Comparison of ENCODE assay signal across 8 cellular contexts in genomic region chr6:158475344-158476302, GRCh38.
A peak's percentile ranks its signal among the peaks of the same experiment; 100 is the strongest.
DNase-seq lines count a peak whose midpoint lies in the region; ATAC-seq, FAIRE-seq and TF ChIP-seq lines count a peak whose summit lies in the region.

No MANE protein-coding gene starts in this region.

- H4K20me1 ChIP-seq in GM23248 (ENCODE audit: insufficient read depth): no peaks in the 10 kb centered on the region
- H4K20me1 ChIP-seq in hepatocyte (ENCODE audit: insufficient read depth, poor library complexity, severe bottlenecking): no peaks in the 10 kb centered on the region

- DNase-seq in GM23248 (peak; percentile 78), KBM-7 (peak; percentile 11), RWPE2 (ENCODE audit: low spot score) (no peak), hepatocyte (ENCODE audit: low spot score) (peak; percentile 66), kidney (no peak), esophagus squamous epithelium (lab: John Stamatoyannopoulos, UW) (no peak), hepatic stellate cell (ENCODE audit: low spot score) (no peak)

- H3K27me3 ChIP-seq in GM23248 (replicated peaks; ENCODE audit: insufficient read depth) (no peaks in the 10 kb centered on the region), RWPE2 (ENCODE audit: insufficient read depth, poor library complexity, severe bottlenecking) (no peaks in the 10 kb centered on the region), hepatocyte (no peaks in the 10 kb centered on the region), esophagus squamous epithelium (no peaks in the 10 kb centered on the region)

- WGBS in GM23248 (ENCODE audit: low coverage in 1 of 2, low lambda C conversion rate in 2 of 2, missing lambda C conversion rate in 2 of 2), 2 experiments: 13 to 17% methylated on average over 15 of the region's 15 CpGs
- WGBS in hepatocyte (ENCODE audit: low lambda C conversion rate, missing lambda C conversion rate): 52% methylated on average over 15 of the region's 15 CpGs
- 66 to 67% methylated on average over 15 of the region's 15 CpGs for WGBS in esophagus squamous epithelium, 2 donors

- H3K9me2 ChIP-seq in GM23248 (ENCODE audit: insufficient read depth) (no peaks in the 10 kb centered on the region), hepatocyte (replicated peaks; ENCODE audit: insufficient read depth) (no peaks in the 10 kb centered on the region)

- no peaks in the 10 kb centered on the region for H3K9me3 ChIP-seq in GM23248 (ENCODE audit: low read depth)
- H3K9me3 ChIP-seq in RWPE2 (ENCODE audit: severe bottlenecking): no peaks in the 10 kb centered on the region
- H3K9me3 ChIP-seq in hepatocyte (ENCODE audit: low read depth): no peaks in the 10 kb centered on the region
- H3K9me3 ChIP-seq in kidney (ENCODE audit: control insufficient read depth in 1 of 2, low read length in 2 of 2): no peaks in the 10 kb centered on the region
- H3K9me3 ChIP-seq in esophagus squamous epithelium: no peaks in the 10 kb centered on the region

- H3K27ac ChIP-seq in GM23248 (peak overlapping the region; percentile 58), RWPE2 (ENCODE audit: poor library complexity, severe bottlenecking) (peak overlapping the region; percentile 75), hepatocyte (peak overlapping the region; percentile 85), kidney (ENCODE audit: low read depth in 2 of 2, low read length in 2 of 2) (no peak overlapping the region), esophagus squamous epithelium (no peak overlapping the region)

- H3K36me3 ChIP-seq in GM23248 (ENCODE audit: low read depth): no peaks in the 10 kb centered on the region; the same call in 1 of the 2 replicates
- H3K36me3 ChIP-seq in RWPE2 (ENCODE audit: low read depth): 0 out of 2 replicates have a peak, but pooled peaks cover 12% of the 10 kb centered on the region
- H3K36me3 ChIP-seq in hepatocyte (replicated peaks; ENCODE audit: insufficient read depth, low read depth): no peaks in the 10 kb centered on the region
- H3K36me3 ChIP-seq in kidney (ENCODE audit: control insufficient read depth in 1 of 2, insufficient read depth in 2 of 2, low read length in 2 of 2): peaks cover 11 to 12% of the 10 kb centered on the region in 2 donors
- peaks cover 3 to 61% (median 8%) of the 10 kb centered on the region in 3 donors for H3K36me3 ChIP-seq in esophagus squamous epithelium

- TF ChIP-seq CTCF in RWPE2 (IDR thresholded peaks at IDR 0.05; ENCODE audit: poor library complexity, severe bottlenecking) (no peak), hepatocyte (IDR thresholded peaks at IDR 0.05; ENCODE audit: poor library complexity) (no peak), kidney (IDR thresholded peaks at IDR 0.05; ENCODE audit: borderline replicate concordance, extremely low read depth, insufficient read depth) (no peak), esophagus squamous epithelium (IDR thresholded peaks at IDR 0.05) (no peak)

- H3K79me2 ChIP-seq in GM23248 (ENCODE audit: insufficient read depth) (no peaks in the 10 kb centered on the region), hepatocyte (peaks cover 2% of the 10 kb centered on the region)

- H3K4me2 ChIP-seq in GM23248 (ENCODE audit: unreplicated experiment): peak overlapping the region; percentile 40
- H3K4me2 ChIP-seq in hepatocyte: peak overlapping the region; percentile 51

- TF ChIP-seq POLR2A in esophagus squamous epithelium (IDR thresholded peaks at IDR 0.05): no peak

- H3K9ac ChIP-seq in GM23248: peak overlapping the region; percentile 19
- no peak overlapping the region for H3K9ac ChIP-seq in kidney (ENCODE audit: low read length in 2 of 2)

- intact Hi-C loops in kidney (cut with DNase I) (no loop called here), esophagus squamous epithelium (cut with DNase I) (no loop called here)

- peak; percentile 65 for ATAC-seq in GM18499 (IDR thresholded peaks at IDR 0.05; ENCODE audit: insufficient read depth, unreplicated experiment)
- peak; percentile 47 for ATAC-seq in RWPE2 (ENCODE audit: low read depth)

- peaks cover 30% of the 10 kb centered on the region for H3F3A ChIP-seq in GM23248 (ENCODE audit: insufficient read depth)

- FAIRE-seq in kidney (lab: Jason Lieb, UNC): no peak

- H2AFZ ChIP-seq in GM23248: peak overlapping the region; percentile 51
- no peak overlapping the region for H2AFZ ChIP-seq in hepatocyte

- no peak overlapping the region for H3K4me3 ChIP-seq in GM23248
- H3K4me3 ChIP-seq in RWPE2 (ENCODE audit: severe bottlenecking): no peak overlapping the region
- H3K4me3 ChIP-seq in hepatocyte: no peak overlapping the region
- no peak overlapping the region for H3K4me3 ChIP-seq in kidney (ENCODE audit: low read length in 2 of 2)
- H3K4me3 ChIP-seq in esophagus squamous epithelium: no peak overlapping the region

- H3K4me1 ChIP-seq in GM23248 (ENCODE audit: insufficient read depth) (peaks cover 20% of the 10 kb centered on the region), RWPE2 (ENCODE audit: insufficient read depth, poor library complexity, severe bottlenecking) (peaks cover 21% of the 10 kb centered on the region), hepatocyte (ENCODE audit: insufficient read depth) (peaks cover 21% of the 10 kb centered on the region), kidney (ENCODE audit: control insufficient read depth in 1 of 2, insufficient read depth in 1 of 2, low read depth in 1 of 2, low read length in 2 of 2) (no peaks in the 10 kb centered on the region), esophagus squamous epithelium (no peaks in the 10 kb centered on the region)

- in situ Hi-C loops in GM23248 (cut with MboI) (no loop called here), KBM-7 (cut with MboI; ENCODE audit: low pct_unique_long_range_greater_than_20kb, low sequenced_read_pairs) (no loop called here)

Comparison
In these comparisons a context has a peak if more than half of its experiments do, and no peak if none do; other contexts are left out.
1. DNase-seq: peak in GM23248 (single experiment), KBM-7 (single experiment) and hepatocyte (single experiment); none in RWPE2 (single experiment), kidney (single experiment), esophagus squamous epithelium (single experiment) and hepatic stellate cell (single experiment).
2. H3K27ac ChIP-seq: peak in GM23248 (single experiment), RWPE2 (single experiment) and hepatocyte (single experiment); none in kidney (0 of 2) and esophagus squamous epithelium (0 of 4).